ENCODE assay signal across 24 cellular contexts in genomic region chr11:8341966-8342365, GRCh38.
"Had no signal": no experiment of that assay in that cellular context is flagged by ENCODE, and none has a peak within 500 bp of the region (broad histone marks: within the 10 kb centered on the region; RNA-seq: fewer than 3 reads in every experiment).

No MANE protein-coding gene starts in this region.

- H3K9me3 ChIP-seq: esophagus muscularis mucosa, gastrocnemius medialis, heart right ventricle, mucosa of descending colon, pancreas, right lobe of liver, stomach, thoracic aorta had no signal

- ATAC-seq: effector memory CD8-positive, alpha-beta T cell; gastrocnemius medialis; heart right ventricle; mucosa of descending colon; naive thymus-derived CD8-positive, alpha-beta T cell; pancreas; right lobe of liver; stimulated activated memory B cell treated with anti-CD40 and anti-IgM and Interleukin-4, amounts not matched to agents 10 μg/mL and 1 μg/mL and 100 μg/mL, for 72 hours had no signal

- H3K9me3 Mint-ChIP-seq: dendritic cell treated with granulocyte-macrophage colony-stimulating factor and Interleukin-4, amounts not matched to agents 40 ng/mL and 50 ng/mL, for 4 days; effector memory CD8-positive, alpha-beta T cell; immature natural killer cell; naive thymus-derived CD8-positive, alpha-beta T cell; stimulated activated memory B cell treated with anti-CD40 and anti-IgM and Interleukin-4, amounts not matched to agents 10 μg/mL and 1 μg/mL and 100 μg/mL, for 72 hours had no signal

- H3K36me3 Mint-ChIP-seq: immature natural killer cell; naive thymus-derived CD8-positive, alpha-beta T cell; stimulated activated memory B cell treated with anti-CD40 and anti-IgM and Interleukin-4, amounts not matched to agents 10 μg/mL and 1 μg/mL and 100 μg/mL, for 72 hours had no signal

- H3K4me3 ChIP-seq: esophagus muscularis mucosa, gastrocnemius medialis, heart right ventricle, mucosa of descending colon, pancreas, right lobe of liver, stomach, thoracic aorta had no signal

- DNase-seq: cerebellar nuclear complex; effector memory CD8-positive, alpha-beta T cell; gastrocnemius medialis; heart right ventricle; hypothalamus; immature natural killer cell; mucosa of descending colon; naive thymus-derived CD8-positive, alpha-beta T cell; nucleus accumbens; pancreas; retina; right lobe of liver; stimulated activated CD4-positive, alpha-beta T cell treated with anti-CD3 and anti-CD28 coated beads, Interleukin-15, amount 100 ng/mL, for 24 hours; stimulated activated CD4-positive, alpha-beta T cell treated with anti-CD3 and anti-CD28 coated beads, Interleukin-1b, Interleukin-23, amount 100 ng/mL, for 48 hours; stimulated activated CD4-positive, alpha-beta T cell treated with anti-CD3 and anti-CD28 coated beads, Interleukin-4, amount 100 ng/mL, for 24 hours; stomach; substantia nigra; trophoblast cell had no signal

- H3K4me1 Mint-ChIP-seq: immature natural killer cell had no signal

- H3K4me1 ChIP-seq: esophagus muscularis mucosa, gastrocnemius medialis, heart right ventricle, pancreas, right lobe of liver, stomach had no signal

- H3K36me3 ChIP-seq: esophagus muscularis mucosa, gastrocnemius medialis, heart right ventricle, pancreas, right lobe of liver, stomach, thoracic aorta had no signal

- H3K27ac ChIP-seq: epithelial cell of prostate, esophagus muscularis mucosa, gastrocnemius medialis, heart right ventricle, pancreas, right lobe of liver, stomach, thoracic aorta had no signal

- H3K4me3 Mint-ChIP-seq: dendritic cell treated with granulocyte-macrophage colony-stimulating factor and Interleukin-4, amounts not matched to agents 40 ng/mL and 50 ng/mL, for 4 days; effector memory CD8-positive, alpha-beta T cell; immature natural killer cell; naive thymus-derived CD8-positive, alpha-beta T cell had no signal

- H3K27me3 Mint-ChIP-seq: progenitor cell of endocrine pancreas; stimulated activated memory B cell treated with anti-CD40 and anti-IgM and Interleukin-4, amounts not matched to agents 10 μg/mL and 1 μg/mL and 100 μg/mL, for 72 hours had no signal

- H3K27ac Mint-ChIP-seq: dendritic cell treated with granulocyte-macrophage colony-stimulating factor and Interleukin-4, amounts not matched to agents 40 ng/mL and 50 ng/mL, for 4 days; effector memory CD8-positive, alpha-beta T cell; immature natural killer cell; naive thymus-derived CD8-positive, alpha-beta T cell; progenitor cell of endocrine pancreas had no signal

- H3K27me3 ChIP-seq: esophagus muscularis mucosa, gastrocnemius medialis, pancreas, right lobe of liver had no signal
